Comparison of ENCODE assay signal across 8 cellular contexts in the genomic region with DNA sequence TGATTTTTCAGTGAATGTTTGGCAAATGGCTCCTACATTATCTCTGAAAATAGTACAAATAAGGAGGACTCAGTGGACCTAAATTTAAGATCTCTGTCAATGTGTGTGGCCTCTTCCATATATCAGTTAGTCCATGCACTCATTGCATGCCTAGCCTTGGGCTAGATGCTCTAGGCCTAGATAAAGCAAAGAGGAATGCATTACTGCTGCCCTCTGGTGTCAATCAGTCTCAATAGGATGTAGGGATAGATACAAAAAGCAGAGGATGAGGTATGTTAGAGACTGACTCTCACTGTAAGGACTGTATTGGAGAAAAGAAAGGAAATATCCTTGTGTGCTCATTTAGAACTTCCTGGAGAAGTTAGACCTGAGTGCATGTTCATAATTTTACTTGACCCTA. TPM values are rescaled to one million over a fixed set of nuclear protein-coding genes. Genes with fewer than 3 reads are reported as not detected.
DNase-seq lines count a peak whose midpoint lies in the region; FAIRE-seq and TF ChIP-seq lines count a peak whose summit lies in the region.

No MANE protein-coding gene starts in this region.

- no peak overlapping the region for H3K4me3 Mint-ChIP-seq in progenitor cell of endocrine pancreas (ENCODE audit: low read depth)
- H3K4me3 Mint-ChIP-seq in activated T-helper 2 cell treated with anti-CD3 and anti-CD28 coated beads, Interferon-gamma antibody, Interleukin-2, Interleukin-4, amounts not matched to agents 10 μg/mL and 5 μg/mL and 100 μg/mL, durations not matched to agents 14 hours and 24 hours and 36 hours (ENCODE audit: low read depth) = no peak overlapping the region
- no peak overlapping the region for H3K4me3 Mint-ChIP-seq in activated T-helper 1 cell treated with anti-CD3 and anti-CD28 coated beads, Interleukin-12 subunit alpha, Interleukin-12 subunit beta, Interleukin-2, Interleukin-4 antibody, amounts not matched to agents 30 ng/mL and 10 ng/mL and 1 ng/mL, durations not matched to agents 14 hours and 24 hours and 36 hours

- H3K4me3 ChIP-seq in OCI-LY1 (ENCODE audit: low read depth, low read length, poor library complexity, severe bottlenecking) = no peak overlapping the region

- TF ChIP-seq CTCF in OCI-LY1 (IDR thresholded peaks at IDR 0.05; ENCODE audit: low read length) (peak; percentile 44; the same call in 1 of the 2 replicates), progenitor cell of endocrine pancreas (IDR thresholded peaks at IDR 0.05; ENCODE audit: unreplicated experiment) (peak; percentile 43)

- no peaks in the 10 kb centered on the region for H4K20me1 ChIP-seq in OCI-LY1 (ENCODE audit: insufficient read depth, low read length)

- no peaks in the 10 kb centered on the region for H3K27me3 Mint-ChIP-seq in progenitor cell of endocrine pancreas
- H3K27me3 Mint-ChIP-seq in activated T-helper 2 cell treated with anti-CD3 and anti-CD28 coated beads, Interferon-gamma antibody, Interleukin-2, Interleukin-4, amounts not matched to agents 10 μg/mL and 5 μg/mL and 100 μg/mL, durations not matched to agents 14 hours and 24 hours and 36 hours (ENCODE audit: low read depth) = no peaks in the 10 kb centered on the region
- H3K27me3 Mint-ChIP-seq in activated T-helper 1 cell treated with anti-CD3 and anti-CD28 coated beads, Interleukin-12 subunit alpha, Interleukin-12 subunit beta, Interleukin-2, Interleukin-4 antibody, amounts not matched to agents 30 ng/mL and 10 ng/mL and 1 ng/mL, durations not matched to agents 14 hours and 24 hours and 36 hours (ENCODE audit: insufficient read depth) = no peaks in the 10 kb centered on the region

- peak; percentile 35 for DNase-seq in Caki2 (ENCODE audit: low read depth)
- peak; percentile 9 for DNase-seq in H54 (ENCODE audit: insufficient read length, low spot score)
- DNase-seq in erythroblast (lab: John Stamatoyannopoulos, UW) = peak; percentile 75 to 79
- DNase-seq in progenitor cell of endocrine pancreas (ENCODE audit: low spot score, unreplicated experiment) = no peak
- DNase-seq in activated CD8-positive, alpha-beta memory T cell treated with anti-CD3 and anti-CD28 coated beads, Interleukin-2, amount 50 U/mL, for 4 hours = no peak
- DNase-seq in activated T-helper 2 cell treated with anti-CD3 and anti-CD28 coated beads, Interferon-gamma antibody, Interleukin-2, Interleukin-4, amounts not matched to agents 10 μg/mL and 5 μg/mL and 100 μg/mL, durations not matched to agents 14 hours and 24 hours and 36 hours (ENCODE audit: low spot score) = no peak
- no peak for DNase-seq in activated T-helper 1 cell treated with anti-CD3 and anti-CD28 coated beads, Interleukin-12 subunit alpha, Interleukin-12 subunit beta, Interleukin-2, Interleukin-4 antibody, amounts not matched to agents 30 ng/mL and 10 ng/mL and 1 ng/mL, durations not matched to agents 14 hours and 24 hours and 36 hours (ENCODE audit: low spot score)

- FAIRE-seq in H54 (lab: Jason Lieb, UNC) = peak; percentile 62

- intact Hi-C loops in activated T-helper 2 cell treated with anti-CD3 and anti-CD28 coated beads, Interferon-gamma antibody, Interleukin-2, Interleukin-4, amounts not matched to agents 10 μg/mL and 5 μg/mL and 100 μg/mL, durations not matched to agents 14 hours and 24 hours and 36 hours (cut with micrococcal nuclease) = loop anchor here (5.0 kb wide), 1 partner anchor 308 kb away; no protein-coding TSS in a partner anchor
- intact Hi-C loops in activated T-helper 1 cell treated with anti-CD3 and anti-CD28 coated beads, Interleukin-12 subunit alpha, Interleukin-12 subunit beta, Interleukin-2, Interleukin-4 antibody, amounts not matched to agents 30 ng/mL and 10 ng/mL and 1 ng/mL, durations not matched to agents 14 hours and 24 hours and 36 hours (cut with micrococcal nuclease) = loop anchor here (1.0 kb wide), 1 partner anchor 307 kb away; no protein-coding TSS in a partner anchor

- H3K36me3 ChIP-seq in OCI-LY1 (ENCODE audit: insufficient read depth, low read length) = no peaks in the 10 kb centered on the region

- no peak overlapping the region for H2AFZ ChIP-seq in OCI-LY1 (ENCODE audit: low read length)

- H3K27me3 ChIP-seq in OCI-LY1 (ENCODE audit: insufficient read depth, low read length) = no peaks in the 10 kb centered on the region

- TF ChIP-seq POLR2A in H54 (IDR thresholded peaks at IDR 0.05; ENCODE audit: low read depth, low read length) = no peak
- TF ChIP-seq POLR2A in erythroblast (IDR thresholded peaks at IDR 0.05; ENCODE audit: low read length) = no peak

- no peak overlapping the region for H3K27ac Mint-ChIP-seq in progenitor cell of endocrine pancreas
- H3K27ac Mint-ChIP-seq in activated T-helper 2 cell treated with anti-CD3 and anti-CD28 coated beads, Interferon-gamma antibody, Interleukin-2, Interleukin-4, amounts not matched to agents 10 μg/mL and 5 μg/mL and 100 μg/mL, durations not matched to agents 14 hours and 24 hours and 36 hours = no peak overlapping the region
- no peak overlapping the region for H3K27ac Mint-ChIP-seq in activated T-helper 1 cell treated with anti-CD3 and anti-CD28 coated beads, Interleukin-12 subunit alpha, Interleukin-12 subunit beta, Interleukin-2, Interleukin-4 antibody, amounts not matched to agents 30 ng/mL and 10 ng/mL and 1 ng/mL, durations not matched to agents 14 hours and 24 hours and 36 hours

- peaks cover 4% of the 10 kb centered on the region for H3K4me1 Mint-ChIP-seq in progenitor cell of endocrine pancreas (ENCODE audit: low read depth)
- no peaks in the 10 kb centered on the region for H3K4me1 Mint-ChIP-seq in activated T-helper 2 cell treated with anti-CD3 and anti-CD28 coated beads, Interferon-gamma antibody, Interleukin-2, Interleukin-4, amounts not matched to agents 10 μg/mL and 5 μg/mL and 100 μg/mL, durations not matched to agents 14 hours and 24 hours and 36 hours (ENCODE audit: low read depth)
- H3K4me1 Mint-ChIP-seq in activated T-helper 1 cell treated with anti-CD3 and anti-CD28 coated beads, Interleukin-12 subunit alpha, Interleukin-12 subunit beta, Interleukin-2, Interleukin-4 antibody, amounts not matched to agents 30 ng/mL and 10 ng/mL and 1 ng/mL, durations not matched to agents 14 hours and 24 hours and 36 hours (ENCODE audit: low read depth) = no peaks in the 10 kb centered on the region

- in situ Hi-C loops in Caki2 (cut with HindIII; ENCODE audit: low pct_unique_long_range_greater_than_20kb, low sequenced_read_pairs) = no loop called here

- no peaks in the 10 kb centered on the region for H3K79me2 ChIP-seq in OCI-LY1 (ENCODE audit: insufficient read depth, low read length)

- H3K9me2 ChIP-seq in OCI-LY1 (ENCODE audit: low read depth, low read length) = no peaks in the 10 kb centered on the region

- no peak overlapping the region for H3K9ac ChIP-seq in OCI-LY1 (ENCODE audit: low read length)

- no peaks in the 10 kb centered on the region for H3F3A ChIP-seq in OCI-LY1 (ENCODE audit: insufficient read depth, low read length)

- no peaks in the 10 kb centered on the region for H3K9me3 ChIP-seq in OCI-LY1 (ENCODE audit: low read length)

- H3K36me3 Mint-ChIP-seq in progenitor cell of endocrine pancreas (ENCODE audit: insufficient read depth) = peaks cover 4% of the 10 kb centered on the region
- no peaks in the 10 kb centered on the region for H3K36me3 Mint-ChIP-seq in activated T-helper 2 cell treated with anti-CD3 and anti-CD28 coated beads, Interferon-gamma antibody, Interleukin-2, Interleukin-4, amounts not matched to agents 10 μg/mL and 5 μg/mL and 100 μg/mL, durations not matched to agents 14 hours and 24 hours and 36 hours (ENCODE audit: low read depth)
- no peaks in the 10 kb centered on the region for H3K36me3 Mint-ChIP-seq in activated T-helper 1 cell treated with anti-CD3 and anti-CD28 coated beads, Interleukin-12 subunit alpha, Interleukin-12 subunit beta, Interleukin-2, Interleukin-4 antibody, amounts not matched to agents 30 ng/mL and 10 ng/mL and 1 ng/mL, durations not matched to agents 14 hours and 24 hours and 36 hours (ENCODE audit: low read depth)

- H3K27ac ChIP-seq in OCI-LY1 (ENCODE audit: low read depth, low read length, poor library complexity, severe bottlenecking) = no peak overlapping the region

- H3K4me2 ChIP-seq in OCI-LY1 (ENCODE audit: low read length) = no peak overlapping the region

- H3K9me3 Mint-ChIP-seq in progenitor cell of endocrine pancreas (ENCODE audit: low read depth) = peaks cover 22% of the 10 kb centered on the region
- no peaks in the 10 kb centered on the region for H3K9me3 Mint-ChIP-seq in activated T-helper 2 cell treated with anti-CD3 and anti-CD28 coated beads, Interferon-gamma antibody, Interleukin-2, Interleukin-4, amounts not matched to agents 10 μg/mL and 5 μg/mL and 100 μg/mL, durations not matched to agents 14 hours and 24 hours and 36 hours
- H3K9me3 Mint-ChIP-seq in activated T-helper 1 cell treated with anti-CD3 and anti-CD28 coated beads, Interleukin-12 subunit alpha, Interleukin-12 subunit beta, Interleukin-2, Interleukin-4 antibody, amounts not matched to agents 30 ng/mL and 10 ng/mL and 1 ng/mL, durations not matched to agents 14 hours and 24 hours and 36 hours = no peaks in the 10 kb centered on the region

- no peaks in the 10 kb centered on the region for H3K4me1 ChIP-seq in OCI-LY1 (ENCODE audit: insufficient read depth, low read length, severe bottlenecking)

RNA-seq across cellular contexts. Expression of a gene that starts 42.0 kb away (rescaled TPM):
- total RNA-seq in Caki2 (2014; rRNA removed; shearing (Covaris generic); ENCODE audit: low replicate concordance) = not detected in 2 replicates
- not detected in 2 replicates for total RNA-seq in progenitor cell of endocrine pancreas
- not detected in 2 replicates for total RNA-seq in activated T-helper 2 cell treated with anti-CD3 and anti-CD28 coated beads, Interferon-gamma antibody, Interleukin-2, Interleukin-4, amounts not matched to agents 10 μg/mL and 5 μg/mL and 100 μg/mL, durations not matched to agents 14 hours and 24 hours and 36 hours
- not detected in 2 replicates for total RNA-seq in activated T-helper 1 cell treated with anti-CD3 and anti-CD28 coated beads, Interleukin-12 subunit alpha, Interleukin-12 subunit beta, Interleukin-2, Interleukin-4 antibody, amounts not matched to agents 30 ng/mL and 10 ng/mL and 1 ng/mL, durations not matched to agents 14 hours and 24 hours and 36 hours

RNA-seq across cellular contexts. Expression of a gene that starts 52.4 kb away (rescaled TPM):
- total RNA-seq in Caki2 (2014; rRNA removed; shearing (Covaris generic); ENCODE audit: low replicate concordance) = not detected in 2 replicates
- not detected in 2 replicates for total RNA-seq in progenitor cell of endocrine pancreas
- not detected in 2 replicates for total RNA-seq in activated T-helper 2 cell treated with anti-CD3 and anti-CD28 coated beads, Interferon-gamma antibody, Interleukin-2, Interleukin-4, amounts not matched to agents 10 μg/mL and 5 μg/mL and 100 μg/mL, durations not matched to agents 14 hours and 24 hours and 36 hours
- not detected in 2 replicates for total RNA-seq in activated T-helper 1 cell treated with anti-CD3 and anti-CD28 coated beads, Interleukin-12 subunit alpha, Interleukin-12 subunit beta, Interleukin-2, Interleukin-4 antibody, amounts not matched to agents 30 ng/mL and 10 ng/mL and 1 ng/mL, durations not matched to agents 14 hours and 24 hours and 36 hours

Comparison
In these comparisons a context has a peak if more than half of its experiments do, and no peak if none do; other contexts are left out.
1. DNase-seq: peak in Caki2 (single experiment), H54 (single experiment) and erythroblast (2 of 2); none in progenitor cell of endocrine pancreas (single experiment), activated CD8-positive, alpha-beta memory T cell treated with anti-CD3 and anti-CD28 coated beads, Interleukin-2, amount 50 U/mL, for 4 hours (single experiment), activated T-helper 2 cell treated with anti-CD3 and anti-CD28 coated beads, Interferon-gamma antibody, Interleukin-2, Interleukin-4, amounts not matched to agents 10 μg/mL and 5 μg/mL and 100 μg/mL, durations not matched to agents 14 hours and 24 hours and 36 hours (single experiment) and activated T-helper 1 cell treated with anti-CD3 and anti-CD28 coated beads, Interleukin-12 subunit alpha, Interleukin-12 subunit beta, Interleukin-2, Interleukin-4 antibody, amounts not matched to agents 30 ng/mL and 10 ng/mL and 1 ng/mL, durations not matched to agents 14 hours and 24 hours and 36 hours (single experiment).